ENCODE assay signal across 18 cellular contexts in genomic region chr3:37071921-37072320, GRCh38.
DNase-seq lines count a peak whose midpoint lies in the region; TF ChIP-seq lines count a peak whose summit lies in the region.
"Had no signal": no experiment of that assay in that cellular context is flagged by ENCODE, and none has a peak within 500 bp of the region (broad histone marks: within the 10 kb centered on the region; RNA-seq: fewer than 3 reads in every experiment).

No MANE protein-coding gene starts in this region.

- peaks cover 36% of the 10 kb centered on the region for H3K36me3 ChIP-seq in adipocyte (ENCODE audit: control insufficient read depth, insufficient read depth, low read length, severe bottlenecking)
- H3K36me3 ChIP-seq in esophagus muscularis mucosa = peaks cover 0 to 56% (median 22%) of the 10 kb centered on the region in 4 donors
- peaks cover 0 to 7% of the 10 kb centered on the region in 2 donors for H3K36me3 ChIP-seq in prostate gland

- H3K27ac ChIP-seq in esophagus muscularis mucosa (replicated peaks in 1 of 4) (peak overlapping the region in 3 of 4 donors; percentile 13 to 35 (median 29)), prostate gland (peak overlapping the region; percentile 61 to 81)
- H3K27ac ChIP-seq: BLaER1 had no signal

- WGBS in esophagus muscularis mucosa = 98% methylated on average over 3 of the region's 3 CpGs
- 69% methylated on average over 3 of the region's 3 CpGs for WGBS in prostate gland

- intact Hi-C loops in esophagus muscularis mucosa (cut with DNase I) = no loop called here
- intact Hi-C loops in prostate gland (cut with DNase I) = no loop called here
- intact Hi-C loops in posterior cingulate gyrus (cut with DNase I) = no loop called here

- no peak overlapping the region for H3K9ac ChIP-seq in adipocyte (ENCODE audit: low read length)
- H3K9ac ChIP-seq: BLaER1 had no signal

- H3K4me3 ChIP-seq in adipocyte (ENCODE audit: low read length) = no peak overlapping the region
- H3K4me3 ChIP-seq in esophagus muscularis mucosa = no peak overlapping the region
- no peak overlapping the region for H3K4me3 ChIP-seq in prostate gland
- H3K4me3 ChIP-seq: BLaER1, GM12878, GM23338 had no signal

- H3K27me3 ChIP-seq in adipocyte (replicated peaks; ENCODE audit: control insufficient read depth, insufficient read depth, low read length) = no peaks in the 10 kb centered on the region
- no peaks in the 10 kb centered on the region for H3K27me3 ChIP-seq in esophagus muscularis mucosa
- no peaks in the 10 kb centered on the region for H3K27me3 ChIP-seq in prostate gland (replicated peaks; ENCODE audit: insufficient read depth)
- H3K27me3 ChIP-seq: BLaER1 had no signal

- no peak for TF ChIP-seq CTCF in esophagus muscularis mucosa (IDR thresholded peaks at IDR 0.05)
- no peak for TF ChIP-seq CTCF in prostate gland (IDR thresholded peaks at IDR 0.05)

- TF ChIP-seq POLR2A in esophagus muscularis mucosa (IDR thresholded peaks at IDR 0.05; ENCODE audit: low read depth) (no peak), prostate gland (IDR thresholded peaks at IDR 0.05) (no peak)

- H3K9me3 ChIP-seq in adipocyte (ENCODE audit: control insufficient read depth, low read length) (no peaks in the 10 kb centered on the region), esophagus muscularis mucosa (no peaks in the 10 kb centered on the region), prostate gland (no peaks in the 10 kb centered on the region)
- H3K9me3 ChIP-seq: BLaER1 had no signal

- peak; percentile 11 for DNase-seq in Daoy (ENCODE audit: low read depth)
- DNase-seq in adipocyte (ENCODE audit: low read depth) = peak; percentile 19
- no peak for DNase-seq in esophagus muscularis mucosa (ENCODE audit: extremely low spot score)
- no peak for DNase-seq in prostate gland (ENCODE audit: low spot score)
- DNase-seq in NCI-H446 treated with DMSO at 0.1 percent for 48 hours (lab: John Stamatoyannopoulos, UW) = no peak
- DNase-seq in posterior cingulate gyrus = no peak
- DNase-seq in T1000 (lab: John Stamatoyannopoulos, UW) = no peak
- DNase-seq: DMS79 treated with DMSO at 0.1 percent for 48 hours, GDM1, NCI-H1417, NCI-H187 treated with DMSO at 0.1 percent for 48 hours, NCI-H2171, NCI-H510A, NCI-H774, PC-3 had no signal

- H3K4me1 ChIP-seq in adipocyte (ENCODE audit: control insufficient read depth, insufficient read depth, low read length) = peaks cover 40% of the 10 kb centered on the region
- peaks cover 0 to 34% (median 31%) of the 10 kb centered on the region in 4 donors for H3K4me1 ChIP-seq in esophagus muscularis mucosa
- H3K4me1 ChIP-seq in prostate gland (replicated peaks) = no peaks in the 10 kb centered on the region

- TF ChIP-seq EP300 in esophagus muscularis mucosa (IDR thresholded peaks at IDR 0.05) = no peak

Comparison
In these comparisons a context has a peak if more than half of its experiments do, and no peak if none do; other contexts are left out.
1. DNase-seq: peak in Daoy (single experiment) and adipocyte (single experiment); none in esophagus muscularis mucosa (single experiment), prostate gland (single experiment), NCI-H446 treated with DMSO at 0.1 percent for 48 hours (single experiment), posterior cingulate gyrus (0 of 10) and T1000 (single experiment).